10 cellular contexts compared by ENCODE assay signal in the genomic region with DNA sequence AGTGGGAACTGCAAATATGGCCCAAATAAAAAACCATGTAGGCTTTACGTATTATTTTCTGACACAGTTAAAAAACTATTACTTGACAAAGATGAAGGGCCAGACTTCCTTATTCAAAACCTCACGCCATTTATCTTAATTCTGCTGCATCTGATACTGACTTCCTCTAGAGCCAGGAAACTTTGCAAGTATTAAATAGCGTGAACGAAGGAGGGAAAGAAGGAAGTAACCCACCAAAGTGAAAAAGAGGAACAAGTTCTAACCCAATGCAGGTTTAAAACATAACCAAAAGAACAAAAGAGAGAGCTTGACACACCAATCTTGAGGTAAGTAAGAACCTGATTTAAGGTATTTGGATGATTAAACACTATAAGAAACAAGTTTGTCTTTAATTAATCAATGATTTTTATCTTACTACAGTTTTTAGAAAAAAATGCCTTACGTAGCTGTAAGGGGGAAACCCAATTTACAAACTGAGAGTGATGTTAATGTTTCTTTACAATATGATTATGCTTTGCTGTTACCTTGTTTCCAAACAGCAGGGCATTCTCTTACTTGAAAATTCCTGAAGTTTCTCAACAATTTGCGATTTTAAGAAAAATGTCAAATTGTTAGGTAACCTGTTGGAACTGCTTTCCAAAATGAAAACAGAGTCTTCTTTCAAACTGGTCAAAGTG. TPM values are rescaled to one million over a fixed set of nuclear protein-coding genes. Genes with fewer than 3 reads are reported as not detected.
DNase-seq lines count a peak whose midpoint lies in the region; ATAC-seq and TF ChIP-seq lines count a peak whose summit lies in the region.
"Had no signal": no experiment of that assay in that cellular context is flagged by ENCODE, and none has a peak within 500 bp of the region (broad histone marks: within the 10 kb centered on the region; RNA-seq: fewer than 3 reads in every experiment).

A gene (plus strand): TSS at position 220 of the 677 bp plus-strand sequence. CDS start 3,102 bp downstream, outside the sequence.

- H3K4me3 Mint-ChIP-seq in endothelial cell (ENCODE audit: unreplicated experiment) = no peak within 1 kb of the TSS

- ATAC-seq in GM21723 (IDR thresholded peaks at IDR 0.05; ENCODE audit: unreplicated experiment) (peak; percentile 85), HG03565 (IDR thresholded peaks at IDR 0.05; ENCODE audit: unreplicated experiment) (peak; percentile 81)
- ATAC-seq: gastroesophageal sphincter had no signal

- H3K27me3 ChIP-seq in mammary epithelial cell (ENCODE audit: insufficient read depth, low read length) = no peaks in the 10 kb centered on the region
- H3K27me3 ChIP-seq: gastroesophageal sphincter had no signal

- no peak within 1 kb of the TSS for H3K27ac ChIP-seq in mammary epithelial cell (ENCODE audit: insufficient read depth, low read depth, low read length)
- H3K27ac ChIP-seq: gastroesophageal sphincter had no signal

- no peak within 1 kb of the TSS for H2AFZ ChIP-seq in mammary epithelial cell (ENCODE audit: low read depth, low read length)

- no peak within 1 kb of the TSS for H3K9ac ChIP-seq in mammary epithelial cell (ENCODE audit: insufficient read depth, low read length)

- H3K27ac Mint-ChIP-seq in endothelial cell (ENCODE audit: unreplicated experiment) = peak within 1 kb of the TSS; percentile 39

- peaks cover 9% of the 10 kb centered on the region for H3K4me1 Mint-ChIP-seq in endothelial cell (ENCODE audit: unreplicated experiment)

- peak; percentile 6 for DNase-seq in GM13977 (ENCODE audit: low spot score)
- DNase-seq in endothelial cell (ENCODE audit: low spot score) = no peak
- DNase-seq in GM19240 (ENCODE audit: insufficient read length, low spot score) = no peak
- no peak for DNase-seq in GM10266 (ENCODE audit: extremely low spot score)
- DNase-seq in mammary epithelial cell = no peak
- no peak for DNase-seq in NCI-H510A treated with DMSO at 0.1 percent for 48 hours (lab: John Stamatoyannopoulos, UW)

- H3K4me2 ChIP-seq in mammary epithelial cell (ENCODE audit: insufficient read depth, low read depth, low read length) = no peak within 1 kb of the TSS

- TF ChIP-seq CTCF in GM13977 (IDR thresholded peaks at IDR 0.05; ENCODE audit: extremely low read depth, insufficient read depth, missing control alignments) = no peak
- TF ChIP-seq CTCF in endothelial cell (IDR thresholded peaks at IDR 0.05; ENCODE audit: unreplicated experiment) = no peak
- TF ChIP-seq CTCF in GM10266 (IDR thresholded peaks at IDR 0.05; ENCODE audit: control insufficient read depth, insufficient read depth, low read depth, missing control alignments) = no peak
- TF ChIP-seq CTCF in mammary epithelial cell (conservative IDR thresholded peaks at IDR 0.05 in 1 of 2, IDR thresholded peaks at IDR 0.05 in 1 of 2; ENCODE audit: extremely low read depth in 1 of 2, insufficient read depth in 1 of 2, low read depth in 1 of 2, low read length in 2 of 2) = no peak

- no peaks in the 10 kb centered on the region for H3K4me1 ChIP-seq in mammary epithelial cell (ENCODE audit: insufficient read depth, low read length)
- H3K4me1 ChIP-seq: gastroesophageal sphincter had no signal

- H3K9me3 Mint-ChIP-seq in endothelial cell (ENCODE audit: unreplicated experiment) = no peaks in the 10 kb centered on the region

- H4K20me1 ChIP-seq in mammary epithelial cell (ENCODE audit: insufficient read depth, low read length) = no peaks in the 10 kb centered on the region

- H3K9me3 ChIP-seq in mammary epithelial cell (replicated peaks; ENCODE audit: insufficient read depth, low read length) = no peaks in the 10 kb centered on the region
- H3K9me3 ChIP-seq: gastroesophageal sphincter had no signal

- dilution Hi-C loops in mammary epithelial cell (cut with HindIII; ENCODE audit: low sequenced_read_pairs) = no loop called here

- CTCF ChIA-PET in mammary epithelial cell (lab: Charles Lee; ENCODE audit: low non-redundant PET) = no interaction called here

- intact Hi-C loops in mammary epithelial cell (cut with micrococcal nuclease) = no loop called here

- no peaks in the 10 kb centered on the region for H3K27me3 Mint-ChIP-seq in endothelial cell (ENCODE audit: unreplicated experiment)

- H3K36me3 Mint-ChIP-seq in endothelial cell (ENCODE audit: low read depth, unreplicated experiment) = no peaks in the 10 kb centered on the region

- in situ Hi-C loops in GM13977 (cut with MboI; ENCODE audit: low pct_unique_long_range_greater_than_20kb, low sequenced_read_pairs, unreplicated experiment) (no loop called here), mammary epithelial cell (cut with MboI; ENCODE audit: low sequenced_read_pairs in 2 of 2) (loop anchor here in 1 of 2 donors (25.0 kb wide), 1 partner anchor 346 kb away; no protein-coding TSS in a partner anchor)

- no peak within 1 kb of the TSS for H3K4me3 ChIP-seq in mammary epithelial cell (replicated peaks in 1 of 3; ENCODE audit: insufficient read depth in 1 of 3, low read depth in 2 of 3, low read length in 3 of 3)
- H3K4me3 ChIP-seq: gastroesophageal sphincter had no signal

- BruUV-seq in mammary epithelial cell (replicated peaks; lab: Mats Ljungman, UMichigan) = no TSS peak

- H3K79me2 ChIP-seq in mammary epithelial cell (ENCODE audit: insufficient read depth, low read length) = no peaks in the 10 kb centered on the region

- WGBS in mammary epithelial cell (ENCODE audit: low coverage, missing lambda C conversion rate) = 81% methylated on average over 6 of the region's 6 CpGs

- no peaks in the 10 kb centered on the region for H3K36me3 ChIP-seq in mammary epithelial cell (ENCODE audit: insufficient read depth, low read length)
- H3K36me3 ChIP-seq: gastroesophageal sphincter had no signal

RNA-seq across cellular contexts. Expression of the gene that starts here (rescaled TPM):
- total RNA-seq in endothelial cell (ENCODE audit: unreplicated experiment) (1.4 TPM), mammary epithelial cell (not detected)
- not detected for polyA plus RNA-seq in mammary epithelial cell
- polyA minus RNA-seq in mammary epithelial cell = not detected
- total RNA-seq: renal cortical epithelial cell had no signal
